Comparison of ENCODE assay signal across 9 cellular contexts in the genomic region with DNA sequence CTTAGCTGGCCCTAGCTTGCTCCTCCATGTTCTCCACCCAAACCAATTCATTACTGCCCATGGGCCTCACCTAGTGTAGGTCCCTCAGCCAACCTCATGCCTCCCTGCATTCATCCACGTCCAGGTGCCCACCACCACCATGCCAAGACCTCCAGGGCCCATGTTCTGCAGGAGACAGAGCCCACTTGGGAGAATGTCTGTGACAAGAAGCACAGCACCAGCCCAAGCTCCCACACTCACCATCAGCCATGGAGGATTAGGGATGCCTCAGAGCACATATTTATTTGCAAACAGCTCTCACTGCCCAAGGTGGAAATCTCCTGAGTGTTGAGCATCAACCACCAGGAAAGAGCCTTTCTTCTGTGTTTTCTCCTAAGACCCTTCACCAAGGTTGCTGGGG. TPM values are rescaled to one million over a fixed set of nuclear protein-coding genes. Genes with fewer than 3 reads are reported as not detected.
"Had no signal": no experiment of that assay in that cellular context is flagged by ENCODE, and none has a peak within 500 bp of the region (broad histone marks: within the 10 kb centered on the region; RNA-seq: fewer than 3 reads in every experiment).

No MANE protein-coding gene starts in this region.

- DNase-seq: IMR-90, KBM-7, KG1 had no signal

- ATAC-seq: HepG2, K562 had no signal

- FAIRE-seq: HepG2, HTR-8/SVneo, K562 had no signal

- H3K4me3 ChIP-seq: K562 had no signal

- H3K27ac ChIP-seq: HL-60 had no signal

RNA-seq across cellular contexts. Expression of a gene that starts 43.4 kb away (rescaled TPM):
- total RNA-seq: HepG2, HT-29, K562 had no signal
- polyA plus RNA-seq: HepG2, IgD-negative memory B cell, K562 had no signal
